1 cellular context compared by ENCODE assay signal in genomic region chr1:229506633-229507032, GRCh38.
TF ChIP-seq lines count a peak whose summit lies in the region.

No MANE protein-coding gene starts in this region.

TF ChIP-seq in GM23338, 12 proteins besides CTCF, POLR2A, EP300 and RAD21 (continued from another document):
- no peak for TF ChIP-seq ZNF462 (CRISPR knock-in tag; IDR thresholded peaks at IDR 0.05)
- no peak for TF ChIP-seq NANOG (IDR thresholded peaks at IDR 0.05; ENCODE audit: borderline replicate concordance)
- no peak for TF ChIP-seq REST (IDR thresholded peaks at IDR 0.05; ENCODE audit: unreplicated experiment)
- no peak for TF ChIP-seq POLR2AphosphoS5 (IDR thresholded peaks at IDR 0.05; ENCODE audit: low read depth)
- no peak for TF ChIP-seq STAT1 (IDR thresholded peaks at IDR 0.05; ENCODE audit: unreplicated experiment)
- no peak for TF ChIP-seq EZH2 (IDR thresholded peaks at IDR 0.05; ENCODE audit: low read depth, unreplicated experiment)
- TF ChIP-seq ZNF331 (CRISPR knock-in tag; IDR thresholded peaks at IDR 0.05; ENCODE audit: low read depth), result no peak
- no peak for TF ChIP-seq JUNB (IDR thresholded peaks at IDR 0.05; ENCODE audit: unreplicated experiment)
- no peak for TF ChIP-seq ZNF114 (CRISPR knock-in tag; IDR thresholded peaks at IDR 0.05)
- TF ChIP-seq ETS1 (IDR thresholded peaks at IDR 0.05), result no peak
- TF ChIP-seq CREB1 (CRISPR knock-in tag; IDR thresholded peaks at IDR 0.05; ENCODE audit: low read depth), result no peak
